ENCODE assay signal across 1 cellular context in the genomic region with DNA sequence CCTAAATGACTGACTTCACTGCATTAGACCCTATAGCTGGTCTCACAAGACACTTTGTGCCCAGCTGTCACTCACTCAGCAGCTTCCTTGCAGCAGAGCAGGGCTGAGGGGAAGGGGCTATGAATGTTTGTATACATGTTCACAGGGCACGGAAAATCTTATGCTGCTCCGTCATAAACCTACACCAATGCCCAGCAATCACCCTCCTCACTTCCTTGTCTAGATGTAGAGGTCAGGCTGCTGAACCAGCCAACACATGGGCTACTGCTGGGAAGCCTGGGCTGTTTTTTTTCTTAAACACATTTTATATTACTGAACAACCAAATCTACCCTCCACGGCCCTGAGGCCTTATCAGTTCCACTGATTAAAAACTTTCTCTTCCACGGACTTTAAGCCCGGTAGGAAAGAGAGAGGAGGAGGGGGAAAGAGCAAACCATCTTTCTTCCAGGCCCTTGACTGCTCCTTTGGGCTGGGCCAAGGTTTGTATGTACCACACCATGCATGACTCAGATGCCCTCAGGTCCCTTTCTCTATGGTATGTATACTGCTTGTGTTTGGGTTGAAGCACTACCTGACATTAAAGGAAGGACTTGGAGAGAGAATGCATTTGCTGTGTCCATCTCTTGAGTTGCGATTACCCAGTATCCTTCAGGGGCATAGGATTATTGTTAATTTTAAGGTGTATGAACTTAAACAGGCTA.
TF ChIP-seq lines count a peak whose summit lies in the region.

No MANE protein-coding gene starts in this region.

TF ChIP-seq in IMR-90, 13 proteins besides CTCF, POLR2A, EP300 and RAD21:
- TF ChIP-seq MAFK (IDR thresholded peaks at IDR 0.05; ENCODE audit: low read depth, low read length) (no peak), FOS (IDR thresholded peaks at IDR 0.05; ENCODE audit: low read depth, low read length) (no peak), USF2 (IDR thresholded peaks at IDR 0.05; ENCODE audit: low read depth, low read length) (no peak), MXI1 (IDR thresholded peaks at IDR 0.05; ENCODE audit: borderline replicate concordance, low read depth, low read length) (no peak), NFE2L2 (IDR thresholded peaks at IDR 0.05; ENCODE audit: low read depth, low read length) (no peak), SMC3 (IDR thresholded peaks at IDR 0.05; ENCODE audit: low read depth, low read length) (no peak), CEBPB (IDR thresholded peaks at IDR 0.05; ENCODE audit: low read depth, low read length) (no peak), MAZ (IDR thresholded peaks at IDR 0.05; ENCODE audit: borderline replicate concordance, low read depth, low read length) (no peak)
